1 cellular context compared by ENCODE assay signal in genomic region chr14:21541413-21542074, GRCh38.
TF ChIP-seq lines count a peak whose summit lies in the region.

No MANE protein-coding gene starts in this region.

TF ChIP-seq in HEK293, 187 proteins besides CTCF, POLR2A, EP300 and RAD21 (continued from another document):
- no peak for TF ChIP-seq ZNF639 (tag by site-specific recombination; IDR thresholded peaks at IDR 0.05)
- TF ChIP-seq ZNF140 (tag by site-specific recombination; IDR thresholded peaks at IDR 0.05) = peak; percentile 24; the same call in 1 of the 2 replicates
- TF ChIP-seq ZBTB8A (tag by site-specific recombination; IDR thresholded peaks at IDR 0.05) = peak; percentile 57; the same call in 1 of the 2 replicates
- TF ChIP-seq PBX3 (CRISPR knock-in tag; IDR thresholded peaks at IDR 0.05) = no peak
- no peak for TF ChIP-seq GLIS2 (tag by site-specific recombination; IDR thresholded peaks at IDR 0.05)
- no peak for TF ChIP-seq ZSCAN16 (tag by site-specific recombination; IDR thresholded peaks at IDR 0.05)
- no peak for TF ChIP-seq ZNF350 (tag by site-specific recombination; IDR thresholded peaks at IDR 0.05)
- TF ChIP-seq ZNF623 (tag by site-specific recombination; IDR thresholded peaks at IDR 0.05) = peak; percentile 50
- no peak for TF ChIP-seq ZNF768 (tag by site-specific recombination; IDR thresholded peaks at IDR 0.05)
- TF ChIP-seq ZNF792 (tag by site-specific recombination; IDR thresholded peaks at IDR 0.05) = no peak
- TF ChIP-seq REST (tag by site-specific recombination; IDR thresholded peaks at IDR 0.05) = peak; percentile 48; the same call in 1 of the 2 replicates
- TF ChIP-seq ZNF426 (tag by site-specific recombination; IDR thresholded peaks at IDR 0.05) = peak; percentile 67
- no peak for TF ChIP-seq ZFHX2 (tag by site-specific recombination; conservative IDR thresholded peaks at IDR 0.05)
- TF ChIP-seq ZNF146 (tag by site-specific recombination; IDR thresholded peaks at IDR 0.05) = no peak
- TF ChIP-seq ZBTB20 (tag by site-specific recombination; IDR thresholded peaks at IDR 0.05) = 0 out of 2 replicates have a peak, but pooled peaks have one; percentile 18
- no peak for TF ChIP-seq ZNF48 (tag by site-specific recombination; IDR thresholded peaks at IDR 0.05)
- no peak for TF ChIP-seq INSM2 (tag by site-specific recombination; IDR thresholded peaks at IDR 0.05)
- TF ChIP-seq ZNF394 (tag by site-specific recombination; IDR thresholded peaks at IDR 0.05; ENCODE audit: borderline replicate concordance) = peak; percentile 79; the same call in 1 of the 2 replicates
- TF ChIP-seq ZNF133 (tag by site-specific recombination; IDR thresholded peaks at IDR 0.05) = no peak
